In the genomic region with DNA sequence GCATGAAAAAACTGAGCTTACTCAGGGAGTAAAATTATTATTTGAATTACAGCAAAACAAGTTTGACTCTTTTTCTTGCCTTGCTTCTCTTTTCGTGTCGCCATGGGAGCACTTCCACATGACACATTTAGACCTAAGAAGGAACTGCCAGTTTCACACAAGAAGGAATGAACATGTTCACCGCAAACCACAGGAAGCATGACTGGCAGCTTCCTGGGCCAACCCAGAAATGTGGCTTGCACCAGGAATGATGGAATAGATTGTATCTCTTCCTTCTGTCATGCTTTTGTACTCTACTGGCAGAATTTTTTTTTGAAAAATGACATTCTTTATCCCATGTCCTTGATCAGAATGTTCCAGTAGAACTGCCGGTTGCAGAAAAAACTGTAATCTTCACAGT, we compare ENCODE assay signal across 1 cellular context.
TF ChIP-seq lines count a peak whose summit lies in the region.

No MANE protein-coding gene starts in this region.

TF ChIP-seq in SK-N-SH, 30 proteins besides CTCF, POLR2A, EP300 and RAD21 (continued from another document):
- TF ChIP-seq, protein P1, sequence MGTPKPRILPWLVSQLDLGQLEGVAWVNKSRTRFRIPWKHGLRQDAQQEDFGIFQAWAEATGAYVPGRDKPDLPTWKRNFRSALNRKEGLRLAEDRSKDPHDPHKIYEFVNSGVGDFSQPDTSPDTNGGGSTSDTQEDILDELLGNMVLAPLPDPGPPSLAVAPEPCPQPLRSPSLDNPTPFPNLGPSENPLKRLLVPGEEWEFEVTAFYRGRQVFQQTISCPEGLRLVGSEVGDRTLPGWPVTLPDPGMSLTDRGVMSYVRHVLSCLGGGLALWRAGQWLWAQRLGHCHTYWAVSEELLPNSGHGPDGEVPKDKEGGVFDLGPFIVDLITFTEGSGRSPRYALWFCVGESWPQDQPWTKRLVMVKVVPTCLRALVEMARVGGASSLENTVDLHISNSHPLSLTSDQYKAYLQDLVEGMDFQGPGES (IDR thresholded peaks at IDR 0.05; ENCODE audit: low read depth, low read length) = no peak
- TF ChIP-seq RFX5 (IDR thresholded peaks at IDR 0.05; ENCODE audit: low read length) (no peak), FOXJ3 (CRISPR knock-in tag; IDR thresholded peaks at IDR 0.05) (no peak), TCF12 (IDR thresholded peaks at IDR 0.05) (peak; percentile 80), RXRA (IDR thresholded peaks at IDR 0.05; ENCODE audit: borderline replicate concordance, low read depth) (0 out of 2 replicates have a peak, but pooled peaks have one; percentile 16), GABPA (IDR thresholded peaks at IDR 0.05; ENCODE audit: low read depth) (0 out of 2 replicates have a peak, but pooled peaks have one; percentile 11), ELF1 (IDR thresholded peaks at IDR 0.05) (no peak), RCOR1 (IDR thresholded peaks at IDR 0.05; ENCODE audit: low read length) (no peak), CHD2 (IDR thresholded peaks at IDR 0.05; ENCODE audit: low read length, partially characterized antibody) (no peak), YY1 (IDR thresholded peaks at IDR 0.05; ENCODE audit: low read depth) (no peak)
- TF ChIP-seq, protein P2, sequence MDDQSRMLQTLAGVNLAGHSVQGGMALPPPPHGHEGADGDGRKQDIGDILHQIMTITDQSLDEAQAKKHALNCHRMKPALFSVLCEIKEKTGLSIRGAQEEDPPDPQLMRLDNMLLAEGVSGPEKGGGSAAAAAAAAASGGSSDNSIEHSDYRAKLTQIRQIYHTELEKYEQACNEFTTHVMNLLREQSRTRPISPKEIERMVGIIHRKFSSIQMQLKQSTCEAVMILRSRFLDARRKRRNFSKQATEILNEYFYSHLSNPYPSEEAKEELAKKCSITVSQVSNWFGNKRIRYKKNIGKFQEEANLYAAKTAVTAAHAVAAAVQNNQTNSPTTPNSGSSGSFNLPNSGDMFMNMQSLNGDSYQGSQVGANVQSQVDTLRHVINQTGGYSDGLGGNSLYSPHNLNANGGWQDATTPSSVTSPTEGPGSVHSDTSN (IDR thresholded peaks at IDR 0.05) = peak; percentile 95
